In the genomic region with DNA sequence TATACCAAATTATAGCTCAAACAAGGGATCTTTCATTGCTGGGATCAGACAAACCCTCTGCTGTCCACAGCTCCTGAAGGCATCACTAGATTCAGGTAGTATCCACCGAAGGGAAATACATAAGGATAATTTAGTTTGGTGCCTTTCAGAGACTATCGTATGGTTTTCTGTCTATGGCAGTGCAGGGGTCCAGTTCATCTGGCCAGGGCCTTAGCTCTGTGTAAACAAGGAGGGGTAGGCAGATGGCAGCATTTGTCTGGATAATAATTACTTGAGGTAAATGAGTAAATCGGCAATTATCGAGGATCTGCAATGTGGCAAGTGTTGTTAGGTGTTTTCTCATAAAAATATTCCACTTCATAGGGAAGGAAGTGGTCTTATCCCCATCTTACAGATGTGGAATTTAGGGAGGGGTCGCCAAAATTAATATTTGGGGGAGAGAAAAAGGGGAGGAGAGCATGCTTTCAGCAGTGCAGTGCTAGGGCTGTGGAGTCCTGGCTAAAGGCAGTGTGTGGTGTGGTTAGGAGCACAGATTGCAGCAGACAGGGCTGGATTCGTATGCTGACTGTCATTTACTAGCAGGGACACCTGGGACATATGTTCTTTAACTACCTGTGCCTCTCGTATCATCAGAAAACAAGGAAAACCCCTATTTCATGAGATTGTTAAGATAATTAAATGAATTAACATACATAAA, we compare ENCODE assay signal across 16 cellular contexts. TPM values are rescaled to one million over a fixed set of nuclear protein-coding genes. Genes with fewer than 3 reads are reported as not detected.
DNase-seq lines count a peak whose midpoint lies in the region; ATAC-seq and TF ChIP-seq lines count a peak whose summit lies in the region.
"Had no signal": no experiment of that assay in that cellular context is flagged by ENCODE, and none has a peak within 500 bp of the region (broad histone marks: within the 10 kb centered on the region; RNA-seq: fewer than 3 reads in every experiment).

No MANE protein-coding gene starts in this region.

- BruUV-seq in OCI-LY7 (replicated peaks; lab: Mats Ljungman, UMichigan): no TSS peak

- intact Hi-C loops in gastrocnemius medialis (cut with DNase I; ENCODE audit: low total_unique reads): no loop called here
- intact Hi-C loops in OCI-LY7 (cut with micrococcal nuclease; ENCODE audit: unreplicated experiment): no loop called here

- TF ChIP-seq CTCF in HEK293 (tag by site-specific recombination; IDR thresholded peaks at IDR 0.05) (no peak), hepatocyte (IDR thresholded peaks at IDR 0.05; ENCODE audit: poor library complexity) (no peak), gastrocnemius medialis (IDR thresholded peaks at IDR 0.05 in 4 of 5, conservative IDR thresholded peaks at IDR 0.05 in 1 of 5) (no peak), OCI-LY7 (conservative IDR thresholded peaks at IDR 0.05; ENCODE audit: low read length) (no peak)

- DNase-seq in NCI-H82 treated with DMSO at 0.1 percent for 48 hours (lab: John Stamatoyannopoulos, UW; ENCODE audit: unreplicated experiment) (peak; percentile 86), hepatocyte (ENCODE audit: low spot score) (peak; percentile 11), gastrocnemius medialis (no peak), OCI-LY7 (ENCODE audit: low spot score) (no peak), neuronal stem cell (ENCODE audit: low spot score) (no peak)
- DNase-seq: effector CD4-positive, alpha-beta T cell; Karpas-422; kidney; NCI-H1092 treated with DMSO at 0.1 percent for 48 hours; occipital lobe; SHP77 treated with DMSO at 0.1 percent for 48 hours; stimulated activated CD4-positive, alpha-beta T cell treated with anti-CD3 and anti-CD28 coated beads, Interleukin-4, amount 100 ng/mL, for 4 hours; stimulated activated CD8-positive, alpha-beta memory T cell treated with anti-CD3 and anti-CD28 coated beads, Interleukin-4, amount 100 ng/mL, for 48 hours; T-helper 2 cell had no signal

- in situ Hi-C loops in gastrocnemius medialis (cut with MboI; ENCODE audit: low sequenced_read_pairs in 4 of 4): no loop called here

- H3K23ac ChIP-seq in neuronal stem cell (ENCODE audit: low read depth, low read length, poor library complexity): no peak overlapping the region

- H3K36me3 ChIP-seq in HEK293 (ENCODE audit: control insufficient read depth in 2 of 2, insufficient read depth in 1 of 2, low read length in 2 of 2) (no peaks in the 10 kb centered on the region), hepatocyte (replicated peaks; ENCODE audit: insufficient read depth, low read depth) (no peaks in the 10 kb centered on the region), gastrocnemius medialis (no peaks in the 10 kb centered on the region), OCI-LY7 (ENCODE audit: insufficient read depth, low read length) (no peaks in the 10 kb centered on the region), neuronal stem cell (replicated peaks in 1 of 2; ENCODE audit: control insufficient read depth in 2 of 2, insufficient read depth in 2 of 2, low read length in 2 of 2) (no peaks in the 10 kb centered on the region)

- no peak overlapping the region for H2AK5ac ChIP-seq in neuronal stem cell (ENCODE audit: low read depth, low read length)

- WGBS in hepatocyte (ENCODE audit: low lambda C conversion rate, missing lambda C conversion rate): 73% methylated on average over 7 of the region's 7 CpGs
- WGBS in neuronal stem cell (ENCODE audit: extremely low coverage in 2 of 2, insufficient read length in 2 of 2, insufficient replicate concordance in 1 of 2), 2 donors: no CpG with 5 or more reads among the region's 7 CpGs

- no peak overlapping the region for H2BK5ac ChIP-seq in neuronal stem cell (ENCODE audit: low read length)

- peaks cover 98% of the 10 kb centered on the region for H3K79me2 ChIP-seq in hepatocyte
- no peaks in the 10 kb centered on the region for H3K79me2 ChIP-seq in OCI-LY7 (ENCODE audit: insufficient read depth, low read depth, low read length)

- H2AFZ ChIP-seq in hepatocyte (no peak overlapping the region), OCI-LY7 (ENCODE audit: low read length) (no peak overlapping the region), neuronal stem cell (ENCODE audit: low read length) (no peak overlapping the region)

- ATAC-seq in gastrocnemius medialis (peak in 1 of 2 donors; percentile 41), HG03045 (IDR thresholded peaks at IDR 0.05; ENCODE audit: unreplicated experiment) (no peak)

- H3K27me3 ChIP-seq in hepatocyte: no peaks in the 10 kb centered on the region
- H3K27me3 ChIP-seq in gastrocnemius medialis: no peaks in the 10 kb centered on the region
- H3K27me3 ChIP-seq in neuronal stem cell (ENCODE audit: control insufficient read depth in 3 of 3, insufficient read depth in 3 of 3, low read depth in 1 of 3, low read length in 3 of 3): no peaks in the 10 kb centered on the region

- POLR2A ChIA-PET in HEK293 (lab: Yijun Ruan, JAX) (no interaction called here), OCI-LY7 (lab: Charles Lee) (no interaction called here)

- H3K9ac ChIP-seq in neuronal stem cell (ENCODE audit: low read depth, low read length, poor library complexity): no peak overlapping the region

- H2BK12ac ChIP-seq in neuronal stem cell (ENCODE audit: low read length): no peak overlapping the region

- H3K27ac ChIP-seq in HEK293 (ENCODE audit: extremely low read depth, low read depth, low read length) (no peak overlapping the region), hepatocyte (peak overlapping the region; percentile 27), gastrocnemius medialis (peak overlapping the region; percentile 44 to 70 (median 63)), OCI-LY7 (ENCODE audit: low read depth, low read length, poor library complexity, severe bottlenecking) (no peak overlapping the region), neuronal stem cell (replicated peaks; ENCODE audit: low read length) (no peak overlapping the region)

- H3K18ac ChIP-seq in neuronal stem cell (ENCODE audit: low read length): no peak overlapping the region

- H3K79me1 ChIP-seq in neuronal stem cell (ENCODE audit: low read depth, low read length): no peaks in the 10 kb centered on the region

- no peak overlapping the region for H2BK15ac ChIP-seq in neuronal stem cell (ENCODE audit: low read length)

- H3K4ac ChIP-seq in neuronal stem cell (ENCODE audit: low read length): no peak overlapping the region

- no peaks in the 10 kb centered on the region for H3K9me3 ChIP-seq in HEK293 (ENCODE audit: control insufficient read depth, insufficient read depth, low read depth, low read length)
- H3K9me3 ChIP-seq in hepatocyte (ENCODE audit: low read depth): no peaks in the 10 kb centered on the region
- H3K9me3 ChIP-seq in gastrocnemius medialis: no peaks in the 10 kb centered on the region
- H3K9me3 ChIP-seq in OCI-LY7 (ENCODE audit: low read length): no peaks in the 10 kb centered on the region
- H3K9me3 ChIP-seq in neuronal stem cell (replicated peaks in 1 of 2; ENCODE audit: control insufficient read depth in 2 of 2, insufficient read depth in 1 of 2, low read depth in 1 of 2, low read length in 2 of 2): peaks cover 0 to 3% of the 10 kb centered on the region in 2 donors

- CTCF ChIA-PET in HEK293 (lab: Yijun Ruan, JAX): no interaction called here
- CTCF ChIA-PET in OCI-LY7 (lab: Charles Lee; ENCODE audit: unreplicated experiment): no interaction called here

- H3K4me1 ChIP-seq in HEK293 (ENCODE audit: control insufficient read depth, insufficient read depth, low read length) (peaks cover 12% of the 10 kb centered on the region), hepatocyte (ENCODE audit: insufficient read depth) (peaks cover 5% of the 10 kb centered on the region), gastrocnemius medialis (peaks cover 36 to 73% of the 10 kb centered on the region in 2 donors), OCI-LY7 (ENCODE audit: insufficient read depth, low read length, poor library complexity, severe bottlenecking) (no peaks in the 10 kb centered on the region), neuronal stem cell (ENCODE audit: control insufficient read depth in 2 of 2, insufficient read depth in 1 of 2, low read depth in 1 of 2, low read length in 2 of 2) (peaks cover 0 to 7% of the 10 kb centered on the region in 2 donors)

- H4K8ac ChIP-seq in neuronal stem cell (ENCODE audit: low read depth, low read length): no peak overlapping the region

- no peak for TF ChIP-seq POLR2A in gastrocnemius medialis (IDR thresholded peaks at IDR 0.05)

- H3K4me2 ChIP-seq in hepatocyte: peak overlapping the region; percentile 56
- no peak overlapping the region for H3K4me2 ChIP-seq in OCI-LY7 (ENCODE audit: low read length)
- H3K4me2 ChIP-seq in neuronal stem cell (ENCODE audit: insufficient read depth, low read length, poor library complexity, severe bottlenecking): no peak overlapping the region

- H3K4me3 ChIP-seq in HEK293 (ENCODE audit: low read depth, low read length) (no peak overlapping the region), hepatocyte (no peak overlapping the region), gastrocnemius medialis (no peak overlapping the region), OCI-LY7 (ENCODE audit: low read depth, low read length, poor library complexity, severe bottlenecking) (no peak overlapping the region), neuronal stem cell (ENCODE audit: low read length in 2 of 2) (no peak overlapping the region)

- H4K20me1 ChIP-seq in hepatocyte (ENCODE audit: insufficient read depth, poor library complexity, severe bottlenecking) (peaks cover 21% of the 10 kb centered on the region), OCI-LY7 (ENCODE audit: insufficient read depth, low read length) (no peaks in the 10 kb centered on the region)

- H3K9me2 ChIP-seq in hepatocyte (replicated peaks; ENCODE audit: insufficient read depth) (no peaks in the 10 kb centered on the region), OCI-LY7 (ENCODE audit: insufficient read depth, low read length) (no peaks in the 10 kb centered on the region)

- no peak overlapping the region for H3K14ac ChIP-seq in neuronal stem cell (ENCODE audit: low read length)

- H2BK120ac ChIP-seq in neuronal stem cell (ENCODE audit: low read depth, low read length): no peak overlapping the region

- H4K91ac ChIP-seq in neuronal stem cell (ENCODE audit: low read depth, low read length, poor library complexity): no peak overlapping the region

TF ChIP-seq in HEK293, 187 proteins besides CTCF, POLR2A, EP300 and RAD21 (continues in another document):
- no peak for TF ChIP-seq ZNF2 (tag by site-specific recombination; IDR thresholded peaks at IDR 0.05)

RNA-seq across cellular contexts. Expression of a gene that starts 27.0 kb away (rescaled TPM):
- total RNA-seq in hepatocyte (46.2 and 46.9 TPM in 2 replicates), gastrocnemius medialis (10 to 100 TPM; 23.6 to 36.8 (median 28.0) TPM), OCI-LY7 (2022) (not detected in 2 replicates)
- polyA plus RNA-seq in hepatocyte: 20.3 and 24.6 TPM in 2 replicates
- total RNA-seq in OCI-LY7 (2014; rRNA removed; shearing (Covaris generic)): not detected in 2 replicates
- polyA plus RNA-seq in neuronal stem cell (2013, experiment 1 of 2): 36.0 TPM
- polyA plus RNA-seq in neuronal stem cell (2013, experiment 2 of 2): 35.9 TPM

Comparison
In these comparisons a context has a peak if more than half of its experiments do, and no peak if none do; other contexts are left out.
1. H3K27ac ChIP-seq: peak in hepatocyte (single experiment) and gastrocnemius medialis (4 of 4); none in HEK293 (single experiment), OCI-LY7 (single experiment) and neuronal stem cell (single experiment).
2. DNase-seq: peak in NCI-H82 treated with DMSO at 0.1 percent for 48 hours (single experiment) and hepatocyte (single experiment); none in gastrocnemius medialis (0 of 2), OCI-LY7 (single experiment) and neuronal stem cell (single experiment).
3. RNA of a gene that starts 27.0 kb away (total RNA-seq): 46.2 to 46.9 TPM in hepatocyte and 23.6 to 36.8 TPM in gastrocnemius medialis; not detected in OCI-LY7; every median in the first group is over 10 times any median in the second.